In the genomic region with DNA sequence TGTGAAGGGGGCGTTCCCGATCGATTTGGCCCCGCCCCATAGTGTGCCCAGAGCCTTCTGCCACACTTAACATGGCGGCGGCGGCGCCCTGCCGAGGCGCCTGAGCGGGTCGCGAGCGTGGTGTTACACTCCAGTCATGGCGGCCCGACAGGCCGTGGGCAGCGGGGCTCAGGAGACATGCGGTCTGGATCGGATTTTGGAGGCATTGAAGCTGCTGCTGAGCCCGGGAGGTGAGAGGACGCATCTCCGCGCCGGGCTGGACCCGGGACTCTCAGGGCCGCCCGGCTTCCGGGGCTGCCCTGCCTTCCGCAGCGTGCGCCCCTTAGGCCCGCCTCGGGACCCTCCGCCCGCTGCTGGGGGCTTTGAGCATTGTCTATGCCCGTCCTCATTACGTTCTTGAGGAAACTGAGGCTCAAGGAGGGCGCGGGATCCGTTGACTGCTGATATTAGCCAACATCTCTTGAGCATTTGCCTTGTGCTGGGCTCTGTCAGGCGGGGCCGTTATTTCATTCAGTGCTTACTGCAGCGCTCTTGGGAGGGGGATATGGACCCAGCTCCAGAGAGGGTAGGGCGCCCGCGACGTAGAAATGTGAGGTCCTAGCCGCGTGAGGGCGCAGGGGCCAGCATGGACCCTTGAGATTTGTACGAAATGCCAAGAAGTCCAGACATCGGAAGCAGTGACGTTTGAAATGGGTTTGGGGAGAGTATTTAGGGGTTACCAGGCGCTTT, we compare ENCODE assay signal across 8 cellular contexts. TPM values are rescaled to one million over a fixed set of nuclear protein-coding genes. Genes with fewer than 3 reads are reported as not detected.
DNase-seq lines count a peak whose midpoint lies in the region; TF ChIP-seq lines count a peak whose summit lies in the region.

A gene (plus strand): TSS at position 50 of the 729 bp plus-strand sequence. CDS start 87 bp downstream, at position 137.

- no peaks in the 10 kb centered on the region for H3K9me2 ChIP-seq in Loucy (replicated peaks; ENCODE audit: low read depth, low read length)

- H3K4me3 Mint-ChIP-seq in neural crest cell: peak within 1 kb of the TSS; percentile 87

- H3K27ac Mint-ChIP-seq in neural crest cell (ENCODE audit: unreplicated experiment): peak within 1 kb of the TSS; percentile 36

- no peaks in the 10 kb centered on the region for H4K20me1 ChIP-seq in Loucy (ENCODE audit: insufficient read depth, low read length, poor library complexity, severe bottlenecking)

- peaks cover 20% of the 10 kb centered on the region for H3K4me1 Mint-ChIP-seq in neural crest cell

- H3K27me3 ChIP-seq in H7 (ENCODE audit: control insufficient read depth, insufficient read depth, low read length) (no peaks in the 10 kb centered on the region), Loucy (ENCODE audit: insufficient read depth, low read length, poor library complexity, severe bottlenecking) (peaks cover 4% of the 10 kb centered on the region)

- no peaks in the 10 kb centered on the region for H3K9me3 Mint-ChIP-seq in neural crest cell

- peak within 1 kb of the TSS; percentile 76 for H3K4me2 ChIP-seq in Loucy (ENCODE audit: low read depth, low read length, poor library complexity, severe bottlenecking)

- H3K36me3 ChIP-seq in H7 (replicated peaks; ENCODE audit: control insufficient read depth, insufficient read depth, low read length) (no peaks in the 10 kb centered on the region), Loucy (ENCODE audit: insufficient read depth, low read length) (no peaks in the 10 kb centered on the region)

- H3K9ac ChIP-seq in Loucy (ENCODE audit: low read depth, low read length, poor library complexity, severe bottlenecking): peak within 1 kb of the TSS; percentile 77

- no peaks in the 10 kb centered on the region for H3K9me3 ChIP-seq in Loucy (ENCODE audit: insufficient read depth, low read depth, low read length)

- peaks cover 6% of the 10 kb centered on the region for H3K4me1 ChIP-seq in Loucy (ENCODE audit: insufficient read depth, low read length, poor library complexity, severe bottlenecking)

- peak within 1 kb of the TSS; percentile 92 for H2AFZ ChIP-seq in Loucy (ENCODE audit: low read length)

- H3K79me2 ChIP-seq in Loucy (ENCODE audit: insufficient read depth, low read length): no peaks in the 10 kb centered on the region

- H3K36me3 Mint-ChIP-seq in neural crest cell (ENCODE audit: low read depth): no peaks in the 10 kb centered on the region

- no peaks in the 10 kb centered on the region for H3F3A ChIP-seq in Loucy (ENCODE audit: low read depth)

- no peaks in the 10 kb centered on the region for H3K27me3 Mint-ChIP-seq in neural crest cell (ENCODE audit: low read depth)

- DNase-seq in ELR (ENCODE audit: low read depth): peak; percentile 85
- DNase-seq in H7: peak; percentile 92
- peak; percentile 53 for DNase-seq in SHP77 treated with DMSO at 0.1 percent for 48 hours (lab: John Stamatoyannopoulos, UW)
- DNase-seq in activated effector memory CD4-positive, alpha-beta T cell treated with anti-CD3 and anti-CD28 coated beads, Interleukin-2, amount 50 U/mL, for 16 hours: peak; percentile 97
- peak; percentile 72 to 90 for DNase-seq in foreskin fibroblast
- DNase-seq in neural crest cell (ENCODE audit: low read depth, low spot score): peak; percentile 81
- peak; percentile 70 for DNase-seq in stromal cell of bone marrow (ENCODE audit: low read depth)

- TF ChIP-seq CTCF in Loucy (conservative IDR thresholded peaks at IDR 0.05; ENCODE audit: low read length): peak; percentile 61
- peak; percentile 36 for TF ChIP-seq CTCF in foreskin fibroblast (IDR thresholded peaks at IDR 0.05; ENCODE audit: low read depth, low read length)
- peak; percentile 54 for TF ChIP-seq CTCF in neural crest cell (conservative IDR thresholded peaks at IDR 0.05)

- H3K4me3 ChIP-seq in H7 (ENCODE audit: insufficient read depth, low read depth, low read length) (peak within 1 kb of the TSS; percentile 89), Loucy (ENCODE audit: low read length, poor library complexity, severe bottlenecking) (peak within 1 kb of the TSS; percentile 77), foreskin fibroblast (ENCODE audit: low read depth in 1 of 2, low read length in 2 of 2) (peak within 1 kb of the TSS; percentile 84 to 90)

RNA-seq across cellular contexts. Expression of the gene that starts here (rescaled TPM):
- 13.2 and 16.7 TPM in 2 replicates for total RNA-seq in H7 (2014; rRNA removed; shearing (Covaris generic))
- 19.5 and 21.1 TPM in 2 replicates for total RNA-seq in neural crest cell

Comparison
In these comparisons a context has a peak if more than half of its experiments do, and no peak if none do; other contexts are left out.
1. Peak in every context shown above with its lines: DNase-seq and H3K4me3 ChIP-seq.